In genomic region chr4:177401658-177402273, GRCh38 we compare ENCODE assay signal across 16 cellular contexts. TPM values are rescaled to one million over a fixed set of nuclear protein-coding genes. Genes with fewer than 3 reads are reported as not detected.
DNase-seq lines count a peak whose midpoint lies in the region; ATAC-seq lines count a peak whose summit lies in the region.
"Had no signal": no experiment of that assay in that cellular context is flagged by ENCODE, and none has a peak within 500 bp of the region (broad histone marks: within the 10 kb centered on the region; RNA-seq: fewer than 3 reads in every experiment).

No MANE protein-coding gene starts in this region.

- no peak overlapping the region for H3K18ac ChIP-seq in mesenchymal stem cell (ENCODE audit: low read depth in 1 of 2, low read length in 2 of 2)

- peak overlapping the region in 1 of 4 donors; percentile 26 for H3K4me3 Mint-ChIP-seq in CD4-positive, CD25-positive, alpha-beta regulatory T cell
- peak overlapping the region; percentile 52 for H3K4me3 Mint-ChIP-seq in T-helper 1 cell treated with Interleukin-12 subunit alpha and Interleukin-12 subunit beta and Interleukin-4 antibody, amounts not matched to agents 30 μg/mL and 1 μg/mL, for 36 hours
- H3K4me3 Mint-ChIP-seq: activated B cell treated with CpG ODN at 0.5 μM for 24 hours, B cell, nephron had no signal

- no peaks in the 10 kb centered on the region for H3K79me1 ChIP-seq in mesenchymal stem cell (replicated peaks; ENCODE audit: low read length, poor library complexity, severe bottlenecking)

- H3K4me1 Mint-ChIP-seq in CD4-positive, CD25-positive, alpha-beta regulatory T cell: peaks cover 8 to 22% (median 11%) of the 10 kb centered on the region in 4 donors
- peaks cover 32% of the 10 kb centered on the region for H3K4me1 Mint-ChIP-seq in T-helper 1 cell treated with Interleukin-12 subunit alpha and Interleukin-12 subunit beta and Interleukin-4 antibody, amounts not matched to agents 30 μg/mL and 1 μg/mL, for 36 hours (ENCODE audit: low read depth)
- H3K4me1 Mint-ChIP-seq: activated B cell treated with CpG ODN at 0.5 μM for 24 hours, B cell had no signal

- in situ Hi-C loops in GM23248 (cut with MboI): no loop called here

- H2BK15ac ChIP-seq in mesenchymal stem cell (ENCODE audit: low read depth, poor library complexity, severe bottlenecking): no peak overlapping the region

- no peak overlapping the region for H3K23ac ChIP-seq in mesenchymal stem cell (ENCODE audit: low read length in 2 of 2)

- no peaks in the 10 kb centered on the region for H4K20me1 ChIP-seq in GM23248 (ENCODE audit: insufficient read depth)

- peak overlapping the region; percentile 34 for H3K4me3 ChIP-seq in CD4-positive, CD25-positive, alpha-beta regulatory T cell (ENCODE audit: low read depth, low read length)
- H3K4me3 ChIP-seq in mesenchymal stem cell (ENCODE audit: insufficient read depth in 1 of 2, low read depth in 1 of 2, low read length in 2 of 2): no peak overlapping the region
- H3K4me3 ChIP-seq in GM23248: no peak overlapping the region
- H3K4me3 ChIP-seq: MG63 had no signal

- H3K36me3 ChIP-seq in CD4-positive, CD25-positive, alpha-beta regulatory T cell (ENCODE audit: control insufficient read depth, insufficient read depth, low read length): no peaks in the 10 kb centered on the region
- no peaks in the 10 kb centered on the region for H3K36me3 ChIP-seq in mesenchymal stem cell (ENCODE audit: control insufficient read depth in 1 of 2, insufficient read depth in 2 of 2, low read depth in 1 of 2, low read length in 2 of 2)
- H3K36me3 ChIP-seq in GM23248 (ENCODE audit: low read depth): no peaks in the 10 kb centered on the region
- H3K36me3 ChIP-seq: MG63 had no signal

- peaks cover 29% of the 10 kb centered on the region for H3K27me3 Mint-ChIP-seq in CD4-positive, CD25-positive, alpha-beta regulatory T cell
- peaks cover 9% of the 10 kb centered on the region for H3K27me3 Mint-ChIP-seq in T-helper 1 cell treated with Interleukin-12 subunit alpha and Interleukin-12 subunit beta and Interleukin-4 antibody, amounts not matched to agents 30 μg/mL and 1 μg/mL, for 36 hours (ENCODE audit: low read depth)

- no peak overlapping the region for H3K4ac ChIP-seq in mesenchymal stem cell (ENCODE audit: low read depth in 1 of 2, low read length in 2 of 2)

- peaks cover 9% of the 10 kb centered on the region for H3K4me1 ChIP-seq in CD4-positive, CD25-positive, alpha-beta regulatory T cell (ENCODE audit: control insufficient read depth, insufficient read depth, low read length, poor library complexity, severe bottlenecking)
- H3K4me1 ChIP-seq in mesenchymal stem cell (ENCODE audit: control insufficient read depth, insufficient read depth, low read depth, low read length) (no peaks in the 10 kb centered on the region), GM23248 (ENCODE audit: insufficient read depth) (no peaks in the 10 kb centered on the region)

- H3K9me2 ChIP-seq in GM23248 (ENCODE audit: insufficient read depth): no peaks in the 10 kb centered on the region

- H3K27ac ChIP-seq in CD4-positive, CD25-positive, alpha-beta regulatory T cell (ENCODE audit: insufficient read depth, low read length, poor library complexity, severe bottlenecking): no peak overlapping the region
- H3K27ac ChIP-seq in mesenchymal stem cell (ENCODE audit: low read length, poor library complexity, severe bottlenecking) (no peak overlapping the region), GM23248 (no peak overlapping the region)

- H2AK5ac ChIP-seq in mesenchymal stem cell (ENCODE audit: low read length, severe bottlenecking): no peak overlapping the region

- WGBS in mesenchymal stem cell: 77% methylated on average over 5 of the region's 5 CpGs
- 72 to 73% methylated on average over 5 of the region's 5 CpGs for WGBS in GM23248 (ENCODE audit: low coverage in 1 of 2, low lambda C conversion rate in 2 of 2, missing lambda C conversion rate in 2 of 2), 2 experiments

- H3K14ac ChIP-seq in mesenchymal stem cell (ENCODE audit: low read length in 2 of 2): peak overlapping the region in 1 of 2 experiments; percentile 36

- H3K9me3 Mint-ChIP-seq in CD4-positive, CD25-positive, alpha-beta regulatory T cell: no peaks in the 10 kb centered on the region
- peaks cover 10% of the 10 kb centered on the region for H3K9me3 Mint-ChIP-seq in T-helper 1 cell treated with Interleukin-12 subunit alpha and Interleukin-12 subunit beta and Interleukin-4 antibody, amounts not matched to agents 30 μg/mL and 1 μg/mL, for 36 hours
- H3K9me3 Mint-ChIP-seq: activated B cell treated with CpG ODN at 0.5 μM for 24 hours had no signal

- no peak overlapping the region for H2BK120ac ChIP-seq in mesenchymal stem cell (ENCODE audit: low read depth, low read length)

- H3K4me2 ChIP-seq in mesenchymal stem cell (ENCODE audit: low read length, poor library complexity, severe bottlenecking) (no peak overlapping the region), GM23248 (ENCODE audit: unreplicated experiment) (no peak overlapping the region)

- no peaks in the 10 kb centered on the region for H3K79me2 ChIP-seq in GM23248 (ENCODE audit: insufficient read depth)

- H3K9ac ChIP-seq in mesenchymal stem cell (ENCODE audit: low read length) (no peak overlapping the region), GM23248 (no peak overlapping the region)

- peaks cover 2% of the 10 kb centered on the region for H3K27me3 ChIP-seq in CD4-positive, CD25-positive, alpha-beta regulatory T cell (ENCODE audit: control insufficient read depth, insufficient read depth, low read length)
- peaks cover 0 to 9% of the 10 kb centered on the region in 2 experiments for H3K27me3 ChIP-seq in mesenchymal stem cell (ENCODE audit: control insufficient read depth in 1 of 2, insufficient read depth in 1 of 2, low read length in 2 of 2)
- H3K27me3 ChIP-seq in GM23248 (replicated peaks; ENCODE audit: insufficient read depth): peaks cover 4% of the 10 kb centered on the region; the same call in 1 of the 2 replicates

- H3K27ac Mint-ChIP-seq in CD4-positive, CD25-positive, alpha-beta regulatory T cell: peak overlapping the region in 1 of 3 donors; percentile 71
- peak overlapping the region; percentile 73 for H3K27ac Mint-ChIP-seq in T-helper 1 cell treated with Interleukin-12 subunit alpha and Interleukin-12 subunit beta and Interleukin-4 antibody, amounts not matched to agents 30 μg/mL and 1 μg/mL, for 36 hours
- H3K27ac Mint-ChIP-seq: activated B cell treated with CpG ODN at 0.5 μM for 24 hours, B cell had no signal

- no peak overlapping the region for H4K91ac ChIP-seq in mesenchymal stem cell (ENCODE audit: low read length)

- no peaks in the 10 kb centered on the region for H3F3A ChIP-seq in GM23248 (ENCODE audit: insufficient read depth)

- H2BK12ac ChIP-seq in mesenchymal stem cell (ENCODE audit: low read length in 2 of 2): no peak overlapping the region

- no peak overlapping the region for H2BK5ac ChIP-seq in mesenchymal stem cell (ENCODE audit: low read depth, low read length, poor library complexity, severe bottlenecking)

- H4K8ac ChIP-seq in mesenchymal stem cell (ENCODE audit: low read length): peak overlapping the region; percentile 2

- ATAC-seq in CD4-positive, CD25-positive, alpha-beta regulatory T cell (ENCODE audit: low read depth in 2 of 2): no peak
- no peak for ATAC-seq in HG03280 (IDR thresholded peaks at IDR 0.05; ENCODE audit: unreplicated experiment)
- ATAC-seq: left ventricle myocardium superior had no signal

- no peaks in the 10 kb centered on the region for H3K36me3 Mint-ChIP-seq in CD4-positive, CD25-positive, alpha-beta regulatory T cell
- H3K36me3 Mint-ChIP-seq in T-helper 1 cell treated with Interleukin-12 subunit alpha and Interleukin-12 subunit beta and Interleukin-4 antibody, amounts not matched to agents 30 μg/mL and 1 μg/mL, for 36 hours (ENCODE audit: low read depth): peaks cover 10% of the 10 kb centered on the region

- no peak overlapping the region for H2AFZ ChIP-seq in mesenchymal stem cell (ENCODE audit: low read depth, low read length)
- no peak overlapping the region for H2AFZ ChIP-seq in GM23248

- no peaks in the 10 kb centered on the region for H3K9me3 ChIP-seq in CD4-positive, CD25-positive, alpha-beta regulatory T cell (ENCODE audit: control insufficient read depth in 2 of 2, low read length in 2 of 2)
- H3K9me3 ChIP-seq in mesenchymal stem cell (ENCODE audit: control insufficient read depth, low read length) (no peaks in the 10 kb centered on the region), GM23248 (ENCODE audit: low read depth) (no peaks in the 10 kb centered on the region)
- H3K9me3 ChIP-seq: MG63 had no signal

- peak in 1 of 3 donors; percentile 38 for DNase-seq in CD4-positive, CD25-positive, alpha-beta regulatory T cell
- peak; percentile 42 for DNase-seq in ELF-1 (ENCODE audit: low read depth, low spot score)
- no peak for DNase-seq in mesenchymal stem cell
- no peak for DNase-seq in GM23248
- no peak for DNase-seq in GDM1 (lab: John Stamatoyannopoulos, UW)
- DNase-seq: activated B cell treated with CpG ODN at 0.5 μM for 24 hours; aorta; foreskin fibroblast; left ventricle myocardium superior; MG63; NCI-H2081; stimulated activated CD4-positive, alpha-beta T cell treated with anti-CD3 and anti-CD28 coated beads, Interleukin-15, amount 100 ng/mL, for 24 hours had no signal

RNA-seq across cellular contexts. Expression of gene AGA, which starts 40.5 kb away (rescaled TPM):
- total RNA-seq in CD4-positive, CD25-positive, alpha-beta regulatory T cell: 19.6 TPM
- 10 to 100 TPM; 22.3 to 51.5 (median 27.4) TPM for polyA plus RNA-seq in CD4-positive, CD25-positive, alpha-beta regulatory T cell
- 19.6 TPM for polyA plus RNA-seq in mesenchymal stem cell (2013, experiment 1 of 2)
- polyA plus RNA-seq in mesenchymal stem cell (2013, experiment 2 of 2): 18.2 TPM
- total RNA-seq in GM23248 (2014; rRNA removed; shearing (Covaris generic)): 60.2 and 68.7 TPM in 2 replicates
- polyA plus RNA-seq in GM23248 (2016; fragmentation: Nextera tagmentation; extraction: Ambion mirVana): 45.9 and 50.7 TPM in 2 replicates
